ENCODE assay signal across 34 cellular contexts in the genomic region with DNA sequence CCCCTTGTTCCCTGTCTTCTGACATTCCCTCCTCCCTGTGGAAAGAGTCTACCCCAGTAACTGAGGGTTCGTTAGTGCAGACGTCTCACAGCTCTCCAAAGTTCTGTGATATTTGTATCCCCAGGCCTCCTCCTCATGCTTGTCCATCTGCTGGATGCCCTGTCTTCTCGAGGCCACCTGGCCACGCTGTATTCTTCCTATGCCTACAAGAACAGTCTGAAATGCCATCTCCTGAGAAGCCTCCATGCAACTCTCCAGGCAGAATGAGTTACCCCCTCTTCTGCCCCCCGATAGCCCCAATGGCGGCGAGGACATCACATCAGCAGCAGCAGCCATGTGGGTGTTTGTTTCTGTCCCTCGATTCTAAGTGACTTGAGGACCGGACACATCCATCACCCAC. TPM values are rescaled to one million over a fixed set of nuclear protein-coding genes. Genes with fewer than 3 reads are reported as not detected.
"Had no signal": no experiment of that assay in that cellular context is flagged by ENCODE, and none has a peak within 500 bp of the region (broad histone marks: within the 10 kb centered on the region; RNA-seq: fewer than 3 reads in every experiment).

No MANE protein-coding gene starts in this region.

- H3K27ac Mint-ChIP-seq: activated B cell treated with CpG ODN at 0.5 μM for 24 hours; activated CD8-positive, alpha-beta T cell treated with anti-CD3 and anti-CD28 coated beads for 36 hours; activated naive CD4-positive, alpha-beta T cell treated with anti-CD3 and anti-CD28 coated beads, Interleukin-2, amount 10 ng/mL, durations not matched to agents 7 days and 5 days; activated naive CD4-positive, alpha-beta T cell treated with anti-CD3 and anti-CD28 coated beads, Interleukin-2, amount 50 U/mL, for 72 hours; activated naive CD8-positive, alpha-beta T cell treated with anti-CD3 and anti-CD28 coated beads, Interleukin-2, amount 10 ng/mL, durations not matched to agents 7 days and 5 days; activated T-cell treated with anti-CD3 and anti-CD28 coated beads, Interleukin-2, amount 50 U/mL, for 24 hours; activated T-cell treated with anti-CD3 and anti-CD28 coated beads, Interleukin-2, amount 50 U/mL, for 72 hours; effector memory CD8-positive, alpha-beta T cell; T-cell; T-helper 1 cell treated with Interleukin-12 subunit alpha and Interleukin-12 subunit beta and Interleukin-4 antibody, amounts not matched to agents 30 μg/mL and 1 μg/mL, for 36 hours; T-helper 2 cell treated with Interferon-gamma antibody and Interleukin-4, amounts not matched to agents 5 μg/mL and 100 μg/mL, for 36 hours had no signal

- ATAC-seq: activated CD4-positive, CD25-positive, alpha-beta regulatory T cell treated with anti-CD3 and anti-CD28 coated beads, Interleukin-2, amount 50 U/mL, for 24 hours; activated CD8-positive, alpha-beta T cell treated with anti-CD3 and anti-CD28 coated beads for 36 hours; activated naive CD4-positive, alpha-beta T cell treated with anti-CD3 and anti-CD28 coated beads, Interleukin-2, amount 50 U/mL, for 72 hours; activated T-cell treated with anti-CD3 and anti-CD28 coated beads, Interleukin-2, amount 50 U/mL, for 72 hours; effector memory CD8-positive, alpha-beta T cell; foreskin keratinocyte; gastrocnemius medialis; heart right ventricle; T-cell had no signal

- H3K4me3 Mint-ChIP-seq: activated B cell treated with CpG ODN at 0.5 μM for 24 hours; activated CD8-positive, alpha-beta T cell treated with anti-CD3 and anti-CD28 coated beads for 36 hours; activated naive CD4-positive, alpha-beta T cell treated with anti-CD3 and anti-CD28 coated beads, Interleukin-2, amount 10 ng/mL, durations not matched to agents 7 days and 5 days; activated naive CD8-positive, alpha-beta T cell treated with anti-CD3 and anti-CD28 coated beads, Interleukin-2, amount 10 ng/mL, durations not matched to agents 7 days and 5 days; activated T-cell treated with anti-CD3 and anti-CD28 coated beads, Interleukin-2, amount 50 U/mL, for 24 hours; activated T-cell treated with anti-CD3 and anti-CD28 coated beads, Interleukin-2, amount 50 U/mL, for 72 hours; brain; central memory CD8-positive, alpha-beta T cell; effector memory CD8-positive, alpha-beta T cell; T-cell; T-helper 1 cell treated with Interleukin-12 subunit alpha and Interleukin-12 subunit beta and Interleukin-4 antibody, amounts not matched to agents 30 μg/mL and 1 μg/mL, for 36 hours; T-helper 2 cell treated with Interferon-gamma antibody and Interleukin-4, amounts not matched to agents 5 μg/mL and 100 μg/mL, for 36 hours had no signal

- H3K36me3 Mint-ChIP-seq: activated naive CD8-positive, alpha-beta T cell treated with anti-CD3 and anti-CD28 coated beads, Interleukin-2, amount 10 ng/mL, durations not matched to agents 7 days and 5 days; brain; T-cell had no signal

- DNase-seq: activated B cell treated with CpG ODN at 0.5 μM for 24 hours; activated CD4-positive, alpha-beta T cell treated with anti-CD3 and anti-CD28 coated beads for 48 hours; activated CD4-positive, alpha-beta T cell treated with anti-CD3 and anti-CD28 coated beads, Interleukin-2, amount 50 U/mL, for 1 hour; activated CD4-positive, alpha-beta T cell treated with anti-CD3 and anti-CD28 coated beads, Interleukin-2, amount 50 U/mL, for 48 hours; activated CD8-positive, alpha-beta T cell treated with anti-CD3 and anti-CD28 coated beads for 36 hours; activated gamma-delta T cell; activated naive CD4-positive, alpha-beta T cell; activated naive CD4-positive, alpha-beta T cell treated with anti-CD3 and anti-CD28 coated beads, Interleukin-2, amount 10 ng/mL, durations not matched to agents 7 days and 5 days; activated naive CD8-positive, alpha-beta T cell treated with anti-CD3 and anti-CD28 coated beads, Interleukin-2, amount 10 ng/mL, durations not matched to agents 7 days and 5 days; activated T-cell treated with anti-CD3 and anti-CD28 coated beads for 4 hours; activated T-cell treated with anti-CD3 and anti-CD28 coated beads, Interleukin-2, amount 50 U/mL, for 24 hours; activated T-cell treated with anti-CD3 and anti-CD28 coated beads, Interleukin-2, amount 50 U/mL, for 72 hours; cortex of kidney; dermis blood vessel endothelial cell; effector CD4-positive, alpha-beta T cell; effector memory CD8-positive, alpha-beta T cell; erythroblast; foreskin keratinocyte; gastrocnemius medialis; glutamatergic neuron; heart right ventricle; T-cell; T1000; WERI-Rb-1 had no signal

- H3K9me3 Mint-ChIP-seq: activated B cell treated with CpG ODN at 0.5 μM for 24 hours; activated CD8-positive, alpha-beta T cell treated with anti-CD3 and anti-CD28 coated beads for 36 hours; activated naive CD4-positive, alpha-beta T cell treated with anti-CD3 and anti-CD28 coated beads, Interleukin-2, amount 10 ng/mL, durations not matched to agents 7 days and 5 days; activated naive CD4-positive, alpha-beta T cell treated with anti-CD3 and anti-CD28 coated beads, Interleukin-2, amount 50 U/mL, for 72 hours; activated naive CD8-positive, alpha-beta T cell treated with anti-CD3 and anti-CD28 coated beads, Interleukin-2, amount 10 ng/mL, durations not matched to agents 7 days and 5 days; activated T-cell treated with anti-CD3 and anti-CD28 coated beads, Interleukin-2, amount 50 U/mL, for 24 hours; activated T-cell treated with anti-CD3 and anti-CD28 coated beads, Interleukin-2, amount 50 U/mL, for 72 hours; central memory CD8-positive, alpha-beta T cell; effector memory CD8-positive, alpha-beta T cell; T-cell; T-helper 1 cell treated with Interleukin-12 subunit alpha and Interleukin-12 subunit beta and Interleukin-4 antibody, amounts not matched to agents 30 μg/mL and 1 μg/mL, for 36 hours; T-helper 2 cell treated with Interferon-gamma antibody and Interleukin-4, amounts not matched to agents 5 μg/mL and 100 μg/mL, for 36 hours had no signal

RNA-seq across cellular contexts. Expression of a gene that starts 9.3 kb away (rescaled TPM):
- total RNA-seq: ascending aorta, cardiac muscle cell had no signal

RNA-seq across cellular contexts. Expression of a gene that starts 12.6 kb away (rescaled TPM):
- total RNA-seq: cardiac muscle cell had no signal

RNA-seq across cellular contexts. Expression of a gene that starts 28.2 kb away (rescaled TPM):
- total RNA-seq: activated B cell treated with CpG ODN at 0.5 μM for 24 hours; activated CD8-positive, alpha-beta memory T cell treated with anti-CD3 and anti-CD28 coated beads for 36 hours; activated CD8-positive, alpha-beta T cell treated with anti-CD3 and anti-CD28 coated beads for 36 hours; activated naive CD4-positive, alpha-beta T cell treated with anti-CD3 and anti-CD28 coated beads, Interleukin-2, amount 50 U/mL, for 72 hours; activated naive CD8-positive, alpha-beta T cell treated with anti-CD3 and anti-CD28 coated beads, Interleukin-2, amount 10 ng/mL, durations not matched to agents 7 days and 5 days; activated T-cell treated with anti-CD3 and anti-CD28 coated beads, Interleukin-2, amount 50 U/mL, for 72 hours; ascending aorta; cardiac muscle cell; cerebellum; dermis blood vessel endothelial cell; T-cell had no signal

RNA-seq across cellular contexts. Expression of a gene that starts 53.2 kb away (rescaled TPM):
- total RNA-seq: activated B cell treated with CpG ODN at 0.5 μM for 24 hours; activated CD8-positive, alpha-beta memory T cell treated with anti-CD3 and anti-CD28 coated beads for 36 hours; activated CD8-positive, alpha-beta T cell treated with anti-CD3 and anti-CD28 coated beads for 36 hours; activated naive CD8-positive, alpha-beta T cell treated with anti-CD3 and anti-CD28 coated beads, Interleukin-2, amount 10 ng/mL, durations not matched to agents 7 days and 5 days; activated T-cell treated with anti-CD3 and anti-CD28 coated beads, Interleukin-2, amount 50 U/mL, for 72 hours; ascending aorta; cardiac muscle cell; cerebellum; dermis blood vessel endothelial cell; T-cell had no signal
